2 cellular contexts compared by ENCODE assay signal in the genomic region with DNA sequence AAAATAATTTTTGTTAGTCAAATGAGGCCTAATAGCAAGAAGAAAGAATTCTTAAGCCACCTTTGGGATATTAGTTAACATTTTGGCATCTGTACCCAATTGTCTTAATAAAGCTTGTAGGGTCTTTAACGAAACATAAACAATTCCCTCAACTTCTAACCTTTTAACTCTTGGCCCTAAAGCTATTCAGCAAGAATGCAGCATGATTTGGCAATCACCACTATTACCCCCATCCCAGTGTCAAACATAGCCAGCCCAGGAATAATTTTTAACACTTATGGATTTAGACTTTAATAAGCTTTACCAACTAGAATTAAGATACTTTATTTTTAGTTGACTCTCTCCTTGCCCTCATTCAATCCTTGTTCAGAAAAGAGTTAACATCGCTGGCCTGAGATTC.
TF ChIP-seq lines count a peak whose summit lies in the region.

No MANE protein-coding gene starts in this region.

TF ChIP-seq in A549, 52 proteins besides CTCF, POLR2A, EP300 and RAD21:
- TF ChIP-seq, protein P1, sequence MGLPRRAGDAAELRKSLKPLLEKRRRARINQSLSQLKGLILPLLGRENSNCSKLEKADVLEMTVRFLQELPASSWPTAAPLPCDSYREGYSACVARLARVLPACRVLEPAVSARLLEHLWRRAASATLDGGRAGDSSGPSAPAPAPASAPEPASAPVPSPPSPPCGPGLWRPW (IDR thresholded peaks at IDR 0.05), result 0 out of 2 replicates have a peak, but pooled peaks have one; percentile 10
- TF ChIP-seq ZNF302 (CRISPR knock-in tag; IDR thresholded peaks at IDR 0.05) (no peak), CEBPB (IDR thresholded peaks at IDR 0.05) (peak; percentile 68 to 78)

TF ChIP-seq in HepG2, 621 proteins besides CTCF, POLR2A, EP300 and RAD21:
- TF ChIP-seq, protein P2, sequence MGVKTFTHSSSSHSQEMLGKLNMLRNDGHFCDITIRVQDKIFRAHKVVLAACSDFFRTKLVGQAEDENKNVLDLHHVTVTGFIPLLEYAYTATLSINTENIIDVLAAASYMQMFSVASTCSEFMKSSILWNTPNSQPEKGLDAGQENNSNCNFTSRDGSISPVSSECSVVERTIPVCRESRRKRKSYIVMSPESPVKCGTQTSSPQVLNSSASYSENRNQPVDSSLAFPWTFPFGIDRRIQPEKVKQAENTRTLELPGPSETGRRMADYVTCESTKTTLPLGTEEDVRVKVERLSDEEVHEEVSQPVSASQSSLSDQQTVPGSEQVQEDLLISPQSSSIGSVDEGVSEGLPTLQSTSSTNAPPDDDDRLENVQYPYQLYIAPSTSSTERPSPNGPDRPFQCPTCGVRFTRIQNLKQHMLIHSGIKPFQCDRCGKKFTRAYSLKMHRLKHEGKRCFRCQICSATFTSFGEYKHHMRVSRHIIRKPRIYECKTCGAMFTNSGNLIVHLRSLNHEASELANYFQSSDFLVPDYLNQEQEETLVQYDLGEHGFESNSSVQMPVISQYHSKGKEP (CRISPR knock-in tag; IDR thresholded peaks at IDR 0.05), result no peak
- TF ChIP-seq CEBPG (CRISPR knock-in tag; IDR thresholded peaks at IDR 0.05) (0 out of 2 replicates have a peak, but pooled peaks have one; percentile 12), CEBPB (IDR thresholded peaks at IDR 0.05; ENCODE audit: borderline replicate concordance, low read depth, low read length) (peak; percentile 45; the same call in 1 of the 2 replicates)
